10 cellular contexts compared by ENCODE assay signal in genomic region chr12:17928708-17929366, GRCh38.
DNase-seq lines count a peak whose midpoint lies in the region; TF ChIP-seq lines count a peak whose summit lies in the region.
"Had no signal": no experiment of that assay in that cellular context is flagged by ENCODE, and none has a peak within 500 bp of the region (broad histone marks: within the 10 kb centered on the region; RNA-seq: fewer than 3 reads in every experiment).

No MANE protein-coding gene starts in this region.

- CTCF ChIA-PET in Calu3 (lab: Charles Lee), result interaction anchor here (1.4 kb wide), 1 partner anchor 989 kb away, joined by 3 read pairs; no protein-coding TSS in a partner anchor
- CTCF ChIA-PET in activated CD4-positive, alpha-beta memory T cell treated with anti-CD3 and anti-CD28 coated beads for 36 hours (lab: Charles Lee), result no interaction called here
- CTCF ChIA-PET in activated CD4-positive, alpha-beta T cell treated with anti-CD3 and anti-CD28 coated beads, Interleukin-2, amount 10 ng/mL, durations not matched to agents 7 days and 5 days (lab: Charles Lee), result no interaction called here

- no peak for TF ChIP-seq POLR2A in spleen (IDR thresholded peaks at IDR 0.05)

- H3K23ac ChIP-seq in mesenchymal stem cell (ENCODE audit: low read length in 2 of 2), result no peak overlapping the region

- intact Hi-C loops in Calu3 (cut with micrococcal nuclease; ENCODE audit: unreplicated experiment) (loop anchor here (2.0 to 10.0 kb wide), 3 partner anchors 276 to 994 kb away; no protein-coding TSS in a partner anchor), spleen (cut with DNase I; ENCODE audit: low total_unique reads) (no loop called here)
- intact Hi-C loops in activated CD4-positive, alpha-beta memory T cell treated with anti-CD3 and anti-CD28 coated beads for 36 hours (cut with micrococcal nuclease), result no loop called here

- H3K27me3 ChIP-seq in mesenchymal stem cell (ENCODE audit: control insufficient read depth in 1 of 2, insufficient read depth in 1 of 2, low read length in 2 of 2) (no peaks in the 10 kb centered on the region), spleen (replicated peaks in 1 of 7) (no peaks in the 10 kb centered on the region)

- POLR2A ChIA-PET in activated CD4-positive, alpha-beta memory T cell treated with anti-CD3 and anti-CD28 coated beads for 36 hours (lab: Charles Lee), result no interaction called here
- POLR2A ChIA-PET in activated CD4-positive, alpha-beta T cell treated with anti-CD3 and anti-CD28 coated beads, Interleukin-2, amount 10 ng/mL, durations not matched to agents 7 days and 5 days (lab: Charles Lee), result no interaction called here

- H3K36me3 ChIP-seq in mesenchymal stem cell (ENCODE audit: control insufficient read depth in 1 of 2, insufficient read depth in 2 of 2, low read depth in 1 of 2, low read length in 2 of 2) (no peaks in the 10 kb centered on the region), spleen (no peaks in the 10 kb centered on the region)

- no peaks in the 10 kb centered on the region for H3K9me3 Mint-ChIP-seq in Calu3 (ENCODE audit: low read depth, unreplicated experiment)
- peaks cover 20% of the 10 kb centered on the region for H3K9me3 Mint-ChIP-seq in activated CD4-positive, alpha-beta memory T cell treated with anti-CD3 and anti-CD28 coated beads for 36 hours
- peaks cover 7% of the 10 kb centered on the region for H3K9me3 Mint-ChIP-seq in activated CD4-positive, alpha-beta T cell treated with anti-CD3 and anti-CD28 coated beads, Interleukin-2, amount 10 ng/mL, durations not matched to agents 7 days and 5 days

- no peak overlapping the region for H3K18ac ChIP-seq in mesenchymal stem cell (ENCODE audit: low read depth in 1 of 2, low read length in 2 of 2)

- peaks cover 11% of the 10 kb centered on the region for H3K4me1 Mint-ChIP-seq in Calu3 (ENCODE audit: low read depth, unreplicated experiment)
- H3K4me1 Mint-ChIP-seq in activated CD4-positive, alpha-beta memory T cell treated with anti-CD3 and anti-CD28 coated beads for 36 hours (ENCODE audit: low read depth), result no peaks in the 10 kb centered on the region
- H3K4me1 Mint-ChIP-seq in activated CD4-positive, alpha-beta T cell treated with anti-CD3 and anti-CD28 coated beads, Interleukin-2, amount 10 ng/mL, durations not matched to agents 7 days and 5 days, result no peaks in the 10 kb centered on the region
- H3K4me1 Mint-ChIP-seq: naive B cell had no signal

- H4K8ac ChIP-seq in mesenchymal stem cell (ENCODE audit: low read length), result no peak overlapping the region

- no peak overlapping the region for H3K4ac ChIP-seq in mesenchymal stem cell (ENCODE audit: low read depth in 1 of 2, low read length in 2 of 2)

- no peak overlapping the region for H2BK12ac ChIP-seq in mesenchymal stem cell (ENCODE audit: low read length in 2 of 2)

- H3K4me1 ChIP-seq in mesenchymal stem cell (ENCODE audit: control insufficient read depth, insufficient read depth, low read depth, low read length) (no peaks in the 10 kb centered on the region), spleen (no peaks in the 10 kb centered on the region)

- H3K9me3 ChIP-seq in mesenchymal stem cell (ENCODE audit: control insufficient read depth, low read length) (no peaks in the 10 kb centered on the region), spleen (peaks cover 0 to 11% (median 0%) of the 10 kb centered on the region in 8 donors)

- no peak overlapping the region for H3K4me2 ChIP-seq in mesenchymal stem cell (ENCODE audit: low read length, poor library complexity, severe bottlenecking)

- BruUV-seq in Calu3 (replicated peaks; lab: Mats Ljungman, UMichigan), result no TSS peak

- H3K27ac ChIP-seq in mesenchymal stem cell (ENCODE audit: low read length, poor library complexity, severe bottlenecking), result peak overlapping the region; percentile 53
- H3K27ac ChIP-seq in spleen, result no peak overlapping the region
- H3K27ac ChIP-seq: HL-60 had no signal

- no peak overlapping the region for H2BK15ac ChIP-seq in mesenchymal stem cell (ENCODE audit: low read depth, poor library complexity, severe bottlenecking)

- H3K14ac ChIP-seq in mesenchymal stem cell (ENCODE audit: low read length in 2 of 2), result no peak overlapping the region

- 65% methylated on average over 3 of the region's 4 CpGs for WGBS in mesenchymal stem cell
- WGBS in spleen, 5 donors, result 75 to 80% (median 79%) methylated on average over 4 of the region's 4 CpGs

- no peak overlapping the region for H2BK120ac ChIP-seq in mesenchymal stem cell (ENCODE audit: low read depth, low read length)

- no peak overlapping the region for H4K91ac ChIP-seq in mesenchymal stem cell (ENCODE audit: low read length)

- no peak overlapping the region for H2AFZ ChIP-seq in mesenchymal stem cell (ENCODE audit: low read depth, low read length)

- TF ChIP-seq CTCF in Calu3 (IDR thresholded peaks at IDR 0.05; ENCODE audit: unreplicated experiment), result peak; percentile 38
- TF ChIP-seq CTCF in spleen (IDR thresholded peaks at IDR 0.05 in 8 of 11, conservative IDR thresholded peaks at IDR 0.05 in 3 of 11), result no peak

- peak overlapping the region; percentile 51 for H3K9ac ChIP-seq in mesenchymal stem cell (ENCODE audit: low read length)

- peak overlapping the region in 1 of 2 experiments; percentile 21 for H3K4me3 ChIP-seq in mesenchymal stem cell (ENCODE audit: insufficient read depth in 1 of 2, low read depth in 1 of 2, low read length in 2 of 2)
- H3K4me3 ChIP-seq in spleen, result no peak overlapping the region

- peak; percentile 22 for DNase-seq in Calu3
- peak; percentile 89 for DNase-seq in NCI-H146 (lab: John Stamatoyannopoulos, UW)
- DNase-seq in astrocyte of the hippocampus (ENCODE audit: low read depth, low spot score), result peak; percentile 72
- DNase-seq in mesenchymal stem cell, result no peak
- DNase-seq in activated CD4-positive, alpha-beta memory T cell treated with anti-CD3 and anti-CD28 coated beads for 36 hours, result no peak
- DNase-seq in spleen, result no peak
- no peak for DNase-seq in activated CD4-positive, alpha-beta T cell treated with anti-CD3 and anti-CD28 coated beads, Interleukin-2, amount 10 ng/mL, durations not matched to agents 7 days and 5 days
- no peak for DNase-seq in stimulated activated naive CD4-positive, alpha-beta T cell (lab: John Stamatoyannopoulos, UW)
- DNase-seq: naive B cell had no signal

- no peaks in the 10 kb centered on the region for H3K36me3 Mint-ChIP-seq in Calu3 (ENCODE audit: insufficient read depth, unreplicated experiment)
- H3K36me3 Mint-ChIP-seq in activated CD4-positive, alpha-beta memory T cell treated with anti-CD3 and anti-CD28 coated beads for 36 hours, result no peaks in the 10 kb centered on the region
- H3K36me3 Mint-ChIP-seq in activated CD4-positive, alpha-beta T cell treated with anti-CD3 and anti-CD28 coated beads, Interleukin-2, amount 10 ng/mL, durations not matched to agents 7 days and 5 days (ENCODE audit: low read depth), result no peaks in the 10 kb centered on the region
- H3K36me3 Mint-ChIP-seq: naive B cell had no signal

- H2AK5ac ChIP-seq in mesenchymal stem cell (ENCODE audit: low read length, severe bottlenecking), result no peak overlapping the region

- no peak overlapping the region for H2BK5ac ChIP-seq in mesenchymal stem cell (ENCODE audit: low read depth, low read length, poor library complexity, severe bottlenecking)

- no peaks in the 10 kb centered on the region for H3K79me1 ChIP-seq in mesenchymal stem cell (replicated peaks; ENCODE audit: low read length, poor library complexity, severe bottlenecking)

- H3K27ac Mint-ChIP-seq in Calu3 (ENCODE audit: unreplicated experiment), result peak overlapping the region; percentile 72
- no peak overlapping the region for H3K27ac Mint-ChIP-seq in activated CD4-positive, alpha-beta memory T cell treated with anti-CD3 and anti-CD28 coated beads for 36 hours
- no peak overlapping the region for H3K27ac Mint-ChIP-seq in activated CD4-positive, alpha-beta T cell treated with anti-CD3 and anti-CD28 coated beads, Interleukin-2, amount 10 ng/mL, durations not matched to agents 7 days and 5 days
- H3K27ac Mint-ChIP-seq: naive B cell had no signal

- H3K4me3 Mint-ChIP-seq in Calu3 (ENCODE audit: low read depth, unreplicated experiment), result no peak overlapping the region
- H3K4me3 Mint-ChIP-seq in activated CD4-positive, alpha-beta memory T cell treated with anti-CD3 and anti-CD28 coated beads for 36 hours, result no peak overlapping the region
- no peak overlapping the region for H3K4me3 Mint-ChIP-seq in activated CD4-positive, alpha-beta T cell treated with anti-CD3 and anti-CD28 coated beads, Interleukin-2, amount 10 ng/mL, durations not matched to agents 7 days and 5 days
- H3K4me3 Mint-ChIP-seq: naive B cell had no signal

- H3K27me3 Mint-ChIP-seq in Calu3 (ENCODE audit: unreplicated experiment), result no peaks in the 10 kb centered on the region
- H3K27me3 Mint-ChIP-seq in activated CD4-positive, alpha-beta memory T cell treated with anti-CD3 and anti-CD28 coated beads for 36 hours, result no peaks in the 10 kb centered on the region
- H3K27me3 Mint-ChIP-seq in activated CD4-positive, alpha-beta T cell treated with anti-CD3 and anti-CD28 coated beads, Interleukin-2, amount 10 ng/mL, durations not matched to agents 7 days and 5 days, result no peaks in the 10 kb centered on the region
- H3K27me3 Mint-ChIP-seq: naive B cell had no signal

Comparison
In these comparisons a context has a peak if more than half of its experiments do, and no peak if none do; other contexts are left out.
1. DNase-seq: peak in Calu3 (single experiment), NCI-H146 (single experiment) and astrocyte of the hippocampus (single experiment); none in mesenchymal stem cell (single experiment), activated CD4-positive, alpha-beta memory T cell treated with anti-CD3 and anti-CD28 coated beads for 36 hours (single experiment), spleen (single experiment), activated CD4-positive, alpha-beta T cell treated with anti-CD3 and anti-CD28 coated beads, Interleukin-2, amount 10 ng/mL, durations not matched to agents 7 days and 5 days (single experiment) and stimulated activated naive CD4-positive, alpha-beta T cell (0 of 6).